12 cellular contexts compared by ENCODE assay signal in the genomic region with DNA sequence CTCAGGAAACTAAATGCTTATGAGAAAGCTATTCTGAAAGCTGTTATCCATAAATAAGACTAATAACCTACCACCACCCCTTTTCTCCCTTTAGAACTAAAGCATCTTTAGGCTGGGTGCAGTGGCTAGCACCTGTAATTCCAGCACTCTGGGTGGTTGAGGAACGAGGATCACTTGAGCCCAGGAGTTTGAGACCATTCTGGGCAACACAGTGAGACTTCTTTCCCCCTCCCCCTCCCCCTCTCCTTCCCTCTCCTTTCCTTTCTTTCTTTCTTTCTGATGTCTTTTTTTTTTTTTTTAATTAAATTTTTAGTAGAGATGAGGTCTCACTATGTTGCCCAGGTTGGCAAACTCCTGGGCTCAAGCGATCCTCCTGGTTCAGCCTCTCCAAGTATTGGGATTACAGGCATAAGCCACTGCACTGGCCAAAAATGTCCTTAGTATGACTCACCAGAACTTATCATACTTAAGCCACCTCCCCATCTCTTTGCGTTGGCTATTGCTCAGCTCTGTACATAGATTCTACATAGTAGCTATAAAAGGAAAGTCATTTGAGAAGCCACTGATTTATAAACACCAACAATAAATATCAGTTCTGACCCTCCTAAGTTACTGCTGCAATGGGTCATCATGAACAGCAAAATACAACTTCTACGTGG. TPM values are rescaled to one million over a fixed set of nuclear protein-coding genes. Genes with fewer than 3 reads are reported as not detected.
DNase-seq lines count a peak whose midpoint lies in the region; ATAC-seq, FAIRE-seq and TF ChIP-seq lines count a peak whose summit lies in the region.
"Had no signal": no experiment of that assay in that cellular context is flagged by ENCODE, and none has a peak within 500 bp of the region (broad histone marks: within the 10 kb centered on the region; RNA-seq: fewer than 3 reads in every experiment).

No MANE protein-coding gene starts in this region.

- WGBS in HepG2 (ENCODE audit: low lambda C conversion rate): 91% methylated on average over 4 of the region's 4 CpGs

- CTCF ChIA-PET in HepG2 (lab: Yijun Ruan, JAX; ENCODE audit: low intra/inter-chr PET ratio, low total read pairs): interaction anchor here (2.6 kb wide), 1 partner anchor 84 kb away, joined by 43 read pairs; no protein-coding TSS in a partner anchor

- in situ Hi-C loops in HepG2 (cut with HindIII; ENCODE audit: extremely low pct_ligation_motif_present, low pct_unique_long_range_greater_than_20kb): loop anchor here (25.0 kb wide), 1 partner anchor 374 kb away; the partner anchor contains the start of genes HMGA1 and SMIM29

- H3K4me1 Mint-ChIP-seq in astrocyte (ENCODE audit: low read depth, unreplicated experiment) (peaks cover 3% of the 10 kb centered on the region), neural progenitor cell (peaks cover 3% of the 10 kb centered on the region)

- POLR2A ChIA-PET in HepG2 (lab: Yijun Ruan, JAX): interaction anchor here (1.6 to 2.5 kb wide), 3 partner anchors 152 to 196 kb away, joined by 7 to 17 read pairs (median 8); partner anchors contain the start of gene RPS10

- H3K9me3 Mint-ChIP-seq in astrocyte (ENCODE audit: unreplicated experiment) (no peaks in the 10 kb centered on the region), neural progenitor cell (no peaks in the 10 kb centered on the region)
- H3K9me3 Mint-ChIP-seq: activated CD4-positive, alpha-beta T cell treated with anti-CD3 and anti-CD28 coated beads, Interleukin-2, amount 10 ng/mL, durations not matched to agents 24 days and 14 days; central memory CD8-positive, alpha-beta T cell had no signal

- H3K79me2 ChIP-seq in astrocyte (ENCODE audit: insufficient read depth, low read length) (peaks cover 17% of the 10 kb centered on the region), HepG2 (ENCODE audit: insufficient read depth, low read length) (peaks cover 19% of the 10 kb centered on the region), neural progenitor cell (ENCODE audit: low read depth) (peaks cover 13% of the 10 kb centered on the region)

- H3K36me3 ChIP-seq in astrocyte (ENCODE audit: insufficient read depth, low read length) (no peaks in the 10 kb centered on the region), HepG2 (replicated peaks in 1 of 2; ENCODE audit: control insufficient read depth in 1 of 2, insufficient read depth in 2 of 2, low read length in 2 of 2) (peaks cover 11 to 44% of the 10 kb centered on the region in 2 experiments), neural progenitor cell (no peaks in the 10 kb centered on the region)

- TF ChIP-seq POLR2A in HepG2 (IDR thresholded peaks at IDR 0.05; ENCODE audit: insufficient read depth in 1 of 2, low read depth in 2 of 2, low read length in 2 of 2): no peak

- intact Hi-C loops in HepG2 (cut with micrococcal nuclease; ENCODE audit: unreplicated experiment): no loop called here

- ATAC-seq in HepG2: no peak

- H3K4me2 ChIP-seq in astrocyte (ENCODE audit: low read length): peak overlapping the region; percentile 29
- H3K4me2 ChIP-seq in HepG2 (ENCODE audit: low read depth, low read length): no peak overlapping the region
- H3K4me2 ChIP-seq in neural progenitor cell: no peak overlapping the region

- H3K27ac Mint-ChIP-seq in astrocyte (ENCODE audit: unreplicated experiment) (no peak overlapping the region), neural progenitor cell (no peak overlapping the region)

- peak; percentile 29 for DNase-seq in AG09319 (ENCODE audit: extremely low read depth, low read depth)
- DNase-seq in HT1080 (ENCODE audit: low read depth): peak; percentile 82
- DNase-seq in astrocyte (ENCODE audit: low read depth): peak; percentile 83
- peak; percentile 31 for DNase-seq in HepG2 (ENCODE audit: low spot score)
- no peak for DNase-seq in DMS79 treated with DMSO at 0.1 percent for 48 hours (lab: John Stamatoyannopoulos, UW)
- no peak for DNase-seq in neural progenitor cell (ENCODE audit: low spot score)
- DNase-seq in activated CD4-positive, CD25-positive, alpha-beta regulatory T cell treated with anti-CD3 and anti-CD28 coated beads, Interleukin-2, amount 50 U/mL, for 72 hours: no peak
- no peak for DNase-seq in NCI-H1048 (lab: John Stamatoyannopoulos, UW)
- DNase-seq: activated CD4-positive, alpha-beta T cell treated with anti-CD3 and anti-CD28 coated beads, Interleukin-2, amount 10 ng/mL, durations not matched to agents 24 days and 14 days; NCI-H526; thyroid gland had no signal

- H2AFZ ChIP-seq in astrocyte (ENCODE audit: low read depth, low read length): no peak overlapping the region
- H2AFZ ChIP-seq in HepG2 (ENCODE audit: low read length): no peak overlapping the region
- no peak overlapping the region for H2AFZ ChIP-seq in neural progenitor cell (replicated peaks)

- H3K27ac ChIP-seq in astrocyte (ENCODE audit: low read depth, low read length): peak overlapping the region; percentile 8
- H3K27ac ChIP-seq in HepG2 (ENCODE audit: extremely low read length, insufficient read depth, low read length): peak overlapping the region; percentile 37
- H3K27ac ChIP-seq in neural progenitor cell: no peak overlapping the region

- FAIRE-seq in astrocyte (lab: Jason Lieb, UNC): peak; percentile 39
- FAIRE-seq in HepG2 (lab: Jason Lieb, UNC): no peak

- TF ChIP-seq RAD21 in HepG2 (CRISPR knock-in tag; IDR thresholded peaks at IDR 0.05): no peak

- no peak overlapping the region for H3K9ac ChIP-seq in astrocyte (ENCODE audit: low read length)
- H3K9ac ChIP-seq in HepG2 (ENCODE audit: insufficient read depth, low read depth, low read length): no peak overlapping the region
- no peak overlapping the region for H3K9ac ChIP-seq in neural progenitor cell

- H4K20me1 ChIP-seq in astrocyte (ENCODE audit: insufficient read depth, low read length): peaks cover 34% of the 10 kb centered on the region
- H4K20me1 ChIP-seq in HepG2 (ENCODE audit: insufficient read depth, low read length): peaks cover 13% of the 10 kb centered on the region; the same call in 1 of the 2 replicates
- H4K20me1 ChIP-seq in neural progenitor cell (ENCODE audit: low read depth): peaks cover 6% of the 10 kb centered on the region

- H3K9me3 ChIP-seq in astrocyte (ENCODE audit: insufficient read depth, low read depth, low read length): no peaks in the 10 kb centered on the region
- H3K9me3 ChIP-seq in HepG2 (ENCODE audit: low read length): no peaks in the 10 kb centered on the region
- H3K9me3 ChIP-seq in neural progenitor cell (ENCODE audit: low read depth): no peaks in the 10 kb centered on the region
- H3K9me3 ChIP-seq: thyroid gland had no signal

- H3K27me3 ChIP-seq in astrocyte (ENCODE audit: insufficient read depth, low read length) (no peaks in the 10 kb centered on the region), HepG2 (ENCODE audit: control insufficient read depth in 1 of 2, insufficient read depth in 2 of 2, low read length in 2 of 2) (no peaks in the 10 kb centered on the region), neural progenitor cell (no peaks in the 10 kb centered on the region)
- H3K27me3 ChIP-seq: thyroid gland had no signal

- H3K27me3 Mint-ChIP-seq in astrocyte (ENCODE audit: low read depth, unreplicated experiment) (no peaks in the 10 kb centered on the region), neural progenitor cell (ENCODE audit: insufficient read depth, low read depth) (no peaks in the 10 kb centered on the region)
- H3K27me3 Mint-ChIP-seq: activated CD4-positive, alpha-beta T cell treated with anti-CD3 and anti-CD28 coated beads, Interleukin-2, amount 10 ng/mL, durations not matched to agents 24 days and 14 days; central memory CD8-positive, alpha-beta T cell had no signal

- BruUV-seq in HepG2 (replicated peaks; lab: Mats Ljungman, UMichigan): no TSS peak

- H3K36me3 Mint-ChIP-seq in astrocyte (ENCODE audit: low read depth, unreplicated experiment) (peaks cover 4% of the 10 kb centered on the region), neural progenitor cell (peaks cover 3% of the 10 kb centered on the region)

- H3K4me3 ChIP-seq in astrocyte (ENCODE audit: insufficient read depth, low read depth, low read length) (no peak overlapping the region), HepG2 (replicated peaks in 1 of 3; ENCODE audit: insufficient read depth in 1 of 3, low read depth in 2 of 3, low read length in 3 of 3) (no peak overlapping the region), neural progenitor cell (no peak overlapping the region)
- H3K4me3 ChIP-seq: thyroid gland had no signal

- H3F3A ChIP-seq in neural progenitor cell (ENCODE audit: low read depth): peaks cover 7% of the 10 kb centered on the region

- TF ChIP-seq EP300 in HepG2 (IDR thresholded peaks at IDR 0.05; ENCODE audit: low read depth in 2 of 2, low read length in 2 of 2): no peak
- no peak for TF ChIP-seq EP300 in HepG2 (CRISPR knock-in tag; IDR thresholded peaks at IDR 0.05; ENCODE audit: borderline replicate concordance)

- no peak overlapping the region for H3K4me3 Mint-ChIP-seq in astrocyte (ENCODE audit: unreplicated experiment)
- no peak overlapping the region for H3K4me3 Mint-ChIP-seq in neural progenitor cell
- H3K4me3 Mint-ChIP-seq: activated CD4-positive, alpha-beta T cell treated with anti-CD3 and anti-CD28 coated beads, Interleukin-2, amount 10 ng/mL, durations not matched to agents 24 days and 14 days; central memory CD8-positive, alpha-beta T cell had no signal

- TF ChIP-seq CTCF in AG09319 (IDR thresholded peaks at IDR 0.05; ENCODE audit: low read depth, low read length) (no peak), astrocyte (IDR thresholded peaks at IDR 0.05; ENCODE audit: insufficient read depth, low read depth, low read length) (no peak), HepG2 (CRISPR knock-in tag; IDR thresholded peaks at IDR 0.05) (no peak), neural progenitor cell (IDR thresholded peaks at IDR 0.05) (no peak)

- peaks cover 3% of the 10 kb centered on the region for H3K4me1 ChIP-seq in astrocyte (ENCODE audit: insufficient read depth, low read length)
- peaks cover 13% of the 10 kb centered on the region for H3K4me1 ChIP-seq in HepG2 (ENCODE audit: insufficient read depth, low read length)
- peaks cover 3% of the 10 kb centered on the region for H3K4me1 ChIP-seq in neural progenitor cell

RNA-seq across cellular contexts. Expression of gene SPDEF, which starts 54.8 kb away (rescaled TPM):
- total RNA-seq in HT1080 (2014; rRNA removed; shearing (Covaris generic)): 0.07 and 0.16 TPM in 2 replicates
- 0.10 TPM in 2 replicates for polyA plus RNA-seq in HT1080 (2015; cell fraction: cytosol; rRNA removed)
- 0.19 and 0.20 TPM in 2 replicates for polyA plus RNA-seq in HT1080 (2015; cell fraction: nucleus; rRNA removed)
- 0.14 and 0.16 TPM in 2 replicates for total RNA-seq in astrocyte
- not detected in 2 replicates for total RNA-seq in HepG2 (2016; rRNA removed; fragmentation: Illumina TruSeq; extraction: Trizol)
- not detected in 2 replicates for total RNA-seq in HepG2 (2016; cell fraction: cytosol; rRNA removed; fragmentation: Illumina TruSeq; extraction: Trizol; ENCODE audit: low read depth)
- total RNA-seq in HepG2 (2016; cell fraction: insoluble cytoplasmic fraction; rRNA removed; fragmentation: Illumina TruSeq; extraction: Trizol): not detected in 2 replicates
- not detected in 2 replicates for total RNA-seq in HepG2 (2016; cell fraction: membrane; rRNA removed; fragmentation: Illumina TruSeq; extraction: Trizol)
- total RNA-seq in HepG2 (2016; cell fraction: nucleus; rRNA removed; fragmentation: Illumina TruSeq; extraction: Trizol): not detected in 2 replicates
- 0.03 TPM in 1 of 2 replicates, not detected in the other for polyA plus RNA-seq in HepG2 (2011; rRNA removed)
- polyA plus RNA-seq in HepG2 (2011; cell fraction: cytosol; rRNA removed): not detected in 2 replicates
- polyA plus RNA-seq in HepG2 (2011; cell fraction: nucleus; rRNA removed): 0.07 and 0.08 TPM in 2 replicates
- not detected in 2 replicates for polyA plus RNA-seq in HepG2 (2012)
- not detected in 2 replicates for polyA plus RNA-seq in HepG2 (2016; cell fraction: cytosol; fragmentation: Illumina TruSeq; extraction: Trizol; ENCODE audit: low read depth)
- not detected in 2 replicates for polyA plus RNA-seq in HepG2 (2016; cell fraction: insoluble cytoplasmic fraction; fragmentation: Illumina TruSeq; extraction: Trizol; ENCODE audit: low read depth)
- not detected in 2 replicates for polyA plus RNA-seq in HepG2 (2016; cell fraction: membrane; fragmentation: Illumina TruSeq; extraction: Trizol; ENCODE audit: low read depth)
- polyA plus RNA-seq in HepG2 (2016; cell fraction: nucleus; fragmentation: Illumina TruSeq; extraction: Trizol; ENCODE audit: insufficient read depth, low read depth): not detected in 2 replicates
- polyA minus RNA-seq in HepG2 (2011; rRNA and poly(A)+ RNA removed; ENCODE audit: low replicate concordance): not detected in 2 replicates
- not detected in 2 replicates for polyA minus RNA-seq in HepG2 (2011; cell fraction: cytosol; rRNA and poly(A)+ RNA removed)
- polyA minus RNA-seq in HepG2 (2011; cell fraction: nucleus; rRNA and poly(A)+ RNA removed): not detected in 2 replicates
- 0.50 TPM in 1 of 2 replicates, not detected in the other for total RNA-seq in neural progenitor cell (ENCODE audit: low replicate concordance)
- total RNA-seq: activated CD4-positive, alpha-beta T cell treated with anti-CD3 and anti-CD28 coated beads, Interleukin-2, amount 10 ng/mL, durations not matched to agents 24 days and 14 days; thyroid gland had no signal

Comparison
In these comparisons a context has a peak if more than half of its experiments do, and no peak if none do; other contexts are left out.
1. DNase-seq: peak in AG09319 (single experiment), HT1080 (single experiment), astrocyte (single experiment) and HepG2 (single experiment); none in DMS79 treated with DMSO at 0.1 percent for 48 hours (single experiment), neural progenitor cell (single experiment), activated CD4-positive, CD25-positive, alpha-beta regulatory T cell treated with anti-CD3 and anti-CD28 coated beads, Interleukin-2, amount 50 U/mL, for 72 hours (single experiment) and NCI-H1048 (single experiment).